ENCODE assay signal across 11 cellular contexts in genomic region chr20:7772376-7772775, GRCh38.
DNase-seq lines count a peak whose midpoint lies in the region; ATAC-seq and TF ChIP-seq lines count a peak whose summit lies in the region.
"Had no signal": no experiment of that assay in that cellular context is flagged by ENCODE, and none has a peak within 500 bp of the region (broad histone marks: within the 10 kb centered on the region; RNA-seq: fewer than 3 reads in every experiment).

No MANE protein-coding gene starts in this region.

- no peaks in the 10 kb centered on the region for H3K4me1 ChIP-seq in psoas muscle

- peaks cover 4% of the 10 kb centered on the region for H3K9me3 ChIP-seq in psoas muscle

- H3K4me3 ChIP-seq in astrocyte of the spinal cord (ENCODE audit: low read depth, low read length): no peak overlapping the region
- H3K4me3 ChIP-seq in psoas muscle: no peak overlapping the region

- ATAC-seq in HG03135 (IDR thresholded peaks at IDR 0.05; ENCODE audit: unreplicated experiment) (no peak), psoas muscle (no peak)
- ATAC-seq: stimulated activated naive CD8-positive, alpha-beta T cell treated with anti-CD3 and anti-CD28 coated beads, Interleukin-15, amount 100 ng/mL, for 72 hours had no signal

- H3K36me3 ChIP-seq in psoas muscle (ENCODE audit: insufficient read depth in 1 of 2, low read depth in 1 of 2): no peaks in the 10 kb centered on the region

- DNase-seq in DMS53 (lab: John Stamatoyannopoulos, UW): peak; percentile 85
- DNase-seq in NCI-H1105 (lab: John Stamatoyannopoulos, UW): peak; percentile 59
- DNase-seq in astrocyte of the spinal cord (ENCODE audit: low read depth, low spot score): peak; percentile 42
- DNase-seq in lung microvascular endothelial cell (ENCODE audit: low read depth in 2 of 2): peak; percentile 48 to 63
- no peak for DNase-seq in psoas muscle
- no peak for DNase-seq in ecto neural progenitor cell (ENCODE audit: low spot score)
- DNase-seq in SIG-M5 treated with dmso at 0.1 percent for 504 hours (lab: John Stamatoyannopoulos, UW; ENCODE audit: unreplicated experiment): no peak
- DNase-seq: activated naive CD8-positive, alpha-beta T cell treated with anti-CD3 and anti-CD28 coated beads, Interleukin-2, amount 10 ng/mL, durations not matched to agents 7 days and 5 days; stimulated activated CD4-positive, alpha-beta T cell treated with anti-CD3 and anti-CD28 coated beads, Interleukin-4, amount 100 ng/mL, for 4 hours; stimulated activated naive CD8-positive, alpha-beta T cell treated with anti-CD3 and anti-CD28 coated beads, Interleukin-15, amount 100 ng/mL, for 72 hours had no signal

- H3K27me3 ChIP-seq in psoas muscle (ENCODE audit: insufficient read depth in 3 of 3, low read length in 2 of 3): no peaks in the 10 kb centered on the region

- no peak overlapping the region for H3K27ac ChIP-seq in psoas muscle

- in situ Hi-C loops in astrocyte of the spinal cord (cut with HindIII; ENCODE audit: low sequenced_read_pairs): no loop called here

- no peak for TF ChIP-seq CTCF in astrocyte of the spinal cord (IDR thresholded peaks at IDR 0.05; ENCODE audit: low read depth, low read length)
- no peak for TF ChIP-seq CTCF in psoas muscle (IDR thresholded peaks at IDR 0.05)

- intact Hi-C loops in psoas muscle (cut with DNase I): no loop called here

- 18 to 46% (median 22%) methylated on average over 2 of the region's 2 CpGs for WGBS in psoas muscle, 3 donors

Comparison
In these comparisons a context has a peak if more than half of its experiments do, and no peak if none do; other contexts are left out.
1. DNase-seq: peak in DMS53 (single experiment), NCI-H1105 (single experiment), astrocyte of the spinal cord (single experiment) and lung microvascular endothelial cell (2 of 2); none in psoas muscle (0 of 2), ecto neural progenitor cell (single experiment) and SIG-M5 treated with dmso at 0.1 percent for 504 hours (single experiment).